Comparison of ENCODE assay signal across 27 cellular contexts in the genomic region with DNA sequence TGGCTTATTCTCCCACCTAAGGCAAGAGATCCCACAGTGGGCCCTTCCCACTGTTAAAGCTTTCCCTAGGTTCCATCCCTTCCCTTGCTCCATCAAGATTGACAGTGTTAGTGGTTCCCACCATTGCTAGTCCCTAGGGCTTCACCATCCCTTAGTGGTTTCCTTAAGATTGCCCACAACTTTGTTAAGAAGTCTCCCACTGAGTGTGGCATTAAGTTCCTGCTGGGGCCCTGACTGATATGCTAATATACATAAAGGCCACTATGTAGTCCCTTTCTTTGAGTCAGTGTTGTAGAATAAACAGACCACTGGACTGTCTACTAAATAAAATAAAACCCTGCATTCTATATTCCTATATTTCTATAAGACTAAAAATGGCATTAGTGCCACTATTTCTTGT.
"Had no signal": no experiment of that assay in that cellular context is flagged by ENCODE, and none has a peak within 500 bp of the region (broad histone marks: within the 10 kb centered on the region; RNA-seq: fewer than 3 reads in every experiment).

No MANE protein-coding gene starts in this region.

- H3K36me3 ChIP-seq: ovary, right lobe of liver, sigmoid colon, stomach, thoracic aorta, thyroid gland, tibial nerve, upper lobe of left lung, vagina had no signal

- H3K9me3 ChIP-seq: ovary, psoas muscle, right lobe of liver, sigmoid colon, stomach, thoracic aorta, thyroid gland, tibial nerve, upper lobe of left lung, vagina had no signal

- H3K27me3 Mint-ChIP-seq: natural killer cell treated with Interleukin-12 subunit alpha and Interleukin-12 subunit beta and Interleukin-15 and Interleukin-18, amount 100 ng/mL, for 72 hours; progenitor cell of endocrine pancreas; stimulated activated naive B cell treated with anti-CD40 and anti-IgM and Interleukin-4, amounts not matched to agents 10 μg/mL and 1 μg/mL and 100 μg/mL, for 72 hours; stimulated activated naive CD8-positive, alpha-beta T cell treated with anti-CD3 and anti-CD28 coated beads, Interleukin-15, Interleukin-2, amounts not matched to agents 100 ng/mL and 50 ng/mL, for 24 hours had no signal

- ATAC-seq: natural killer cell treated with Interleukin-12 subunit alpha and Interleukin-12 subunit beta and Interleukin-15 and Interleukin-18, amount 100 ng/mL, for 72 hours; psoas muscle; right cardiac atrium; right lobe of liver; stimulated activated effector memory CD8-positive, alpha-beta T cell treated with anti-CD3 and anti-CD28 coated beads, Interleukin-12 subunit alpha, Interleukin-12 subunit beta, amount 100 ng/mL, for 72 hours; stimulated activated naive B cell treated with anti-CD40 and anti-IgM and Interleukin-4, amounts not matched to agents 10 μg/mL and 1 μg/mL and 100 μg/mL, for 72 hours had no signal

- H3K79me2 ChIP-seq: parathyroid adenoma had no signal

- H3K27ac ChIP-seq: ovary, parathyroid adenoma, psoas muscle, right lobe of liver, sigmoid colon, stomach, thoracic aorta, thyroid gland, tibial nerve, upper lobe of left lung, vagina had no signal

- H3K4me3 ChIP-seq: ovary, psoas muscle, right lobe of liver, sigmoid colon, stomach, thoracic aorta, thyroid gland, tibial nerve, upper lobe of left lung, vagina had no signal

- H3K27ac Mint-ChIP-seq: natural killer cell treated with Interleukin-12 subunit alpha and Interleukin-12 subunit beta and Interleukin-15 and Interleukin-18, amount 100 ng/mL, for 72 hours; nephron progenitor cell; progenitor cell of endocrine pancreas; stimulated activated effector memory CD8-positive, alpha-beta T cell treated with anti-CD3 and anti-CD28 coated beads, Interleukin-12 subunit alpha, Interleukin-12 subunit beta, amount 100 ng/mL, for 72 hours; stimulated activated naive B cell treated with anti-CD40 and anti-IgM and Interleukin-4, amounts not matched to agents 10 μg/mL and 1 μg/mL and 100 μg/mL, for 72 hours; stimulated activated naive CD8-positive, alpha-beta T cell treated with anti-CD3 and anti-CD28 coated beads, Interleukin-15, Interleukin-2, amounts not matched to agents 100 ng/mL and 50 ng/mL, for 24 hours had no signal

- H3K4me1 ChIP-seq: parathyroid adenoma, psoas muscle, right lobe of liver, sigmoid colon, stomach, thyroid gland, tibial nerve, upper lobe of left lung, vagina had no signal

- H3K4me3 Mint-ChIP-seq: natural killer cell treated with Interleukin-12 subunit alpha and Interleukin-12 subunit beta and Interleukin-15 and Interleukin-18, amount 100 ng/mL, for 72 hours; nephron progenitor cell; neural crest cell; stimulated activated effector memory CD8-positive, alpha-beta T cell treated with anti-CD3 and anti-CD28 coated beads, Interleukin-12 subunit alpha, Interleukin-12 subunit beta, amount 100 ng/mL, for 72 hours; stimulated activated naive B cell treated with anti-CD40 and anti-IgM and Interleukin-4, amounts not matched to agents 10 μg/mL and 1 μg/mL and 100 μg/mL, for 72 hours; stimulated activated naive CD8-positive, alpha-beta T cell treated with anti-CD3 and anti-CD28 coated beads, Interleukin-15, Interleukin-2, amounts not matched to agents 100 ng/mL and 50 ng/mL, for 24 hours had no signal

- H3K27me3 ChIP-seq: ovary, right lobe of liver, sigmoid colon, stomach, thyroid gland, tibial nerve, upper lobe of left lung, vagina had no signal

- H3K36me3 Mint-ChIP-seq: natural killer cell treated with Interleukin-12 subunit alpha and Interleukin-12 subunit beta and Interleukin-15 and Interleukin-18, amount 100 ng/mL, for 72 hours; stimulated activated effector memory CD8-positive, alpha-beta T cell treated with anti-CD3 and anti-CD28 coated beads, Interleukin-12 subunit alpha, Interleukin-12 subunit beta, amount 100 ng/mL, for 72 hours; stimulated activated naive B cell treated with anti-CD40 and anti-IgM and Interleukin-4, amounts not matched to agents 10 μg/mL and 1 μg/mL and 100 μg/mL, for 72 hours had no signal

- DNase-seq: nephron progenitor cell; occipital lobe; ovary; psoas muscle; right cardiac atrium; right lobe of liver; sigmoid colon; small intestine; stimulated activated CD4-positive, alpha-beta T cell treated with anti-CD3 and anti-CD28 coated beads, Interleukin-15, amount 100 ng/mL, for 24 hours; stimulated activated CD4-positive, alpha-beta T cell treated with anti-CD3 and anti-CD28 coated beads, Interleukin-2, amount 100 ng/mL, for 24 hours; stimulated activated CD4-positive, alpha-beta T cell treated with anti-CD3 and anti-CD28 coated beads, Interleukin-2, amount 100 ng/mL, for 48 hours; stimulated activated CD4-positive, alpha-beta T cell treated with anti-CD3 and anti-CD28 coated beads, Interleukin-4, amount 100 ng/mL, for 24 hours; stimulated activated naive B cell treated with anti-CD40 and anti-IgM and Interleukin-4, amounts not matched to agents 10 μg/mL and 1 μg/mL and 100 μg/mL, for 72 hours; stimulated activated naive CD4-positive, alpha-beta T cell treated with Interleukin-2 at 50 U/mL for 16 hours; stomach; thyroid gland; trophoblast cell; upper lobe of left lung had no signal

- H3K9me3 Mint-ChIP-seq: nephron progenitor cell, neural crest cell had no signal

- H2AFZ ChIP-seq: parathyroid adenoma had no signal

- H3K9ac ChIP-seq: parathyroid adenoma had no signal

- H3K4me1 Mint-ChIP-seq: nephron progenitor cell; neural crest cell; stimulated activated effector memory CD8-positive, alpha-beta T cell treated with anti-CD3 and anti-CD28 coated beads, Interleukin-12 subunit alpha, Interleukin-12 subunit beta, amount 100 ng/mL, for 72 hours; stimulated activated naive B cell treated with anti-CD40 and anti-IgM and Interleukin-4, amounts not matched to agents 10 μg/mL and 1 μg/mL and 100 μg/mL, for 72 hours had no signal
